In the genomic region with DNA sequence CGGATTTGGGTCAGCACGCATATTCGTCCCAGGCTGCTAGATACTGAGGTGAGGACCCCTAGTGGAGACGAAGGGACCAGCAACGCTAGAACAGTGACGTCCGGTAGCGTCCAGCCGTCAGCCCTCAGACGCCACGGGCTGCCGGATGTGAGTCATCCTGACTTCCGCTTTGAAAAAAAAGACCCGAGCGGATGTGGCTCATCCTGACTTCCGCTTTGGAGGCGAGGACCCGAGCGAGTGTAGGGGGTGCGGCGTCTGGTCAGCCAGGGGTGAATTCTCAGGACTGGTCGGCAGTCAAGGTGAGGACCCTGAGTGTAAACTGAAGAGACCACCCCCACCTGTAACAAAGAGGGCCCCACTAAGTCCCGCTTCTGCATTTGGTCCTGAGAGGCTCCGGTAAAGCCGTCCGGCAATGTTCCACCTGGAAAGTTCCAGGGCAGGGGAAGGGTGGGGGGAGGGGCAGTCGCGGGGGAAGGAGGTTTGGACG, we compare ENCODE assay signal across 22 cellular contexts. TPM values are rescaled to one million over a fixed set of nuclear protein-coding genes. Genes with fewer than 3 reads are reported as not detected.
DNase-seq lines count a peak whose midpoint lies in the region; ATAC-seq and TF ChIP-seq lines count a peak whose summit lies in the region.
"Had no signal": no experiment of that assay in that cellular context is flagged by ENCODE, and none has a peak within 500 bp of the region (broad histone marks: within the 10 kb centered on the region; RNA-seq: fewer than 3 reads in every experiment).

Gene MAGEB2, plus strand, starts transcription at position 207 of the 487 bp plus-strand sequence. CDS start 3,018 bp downstream, outside the sequence.

- peak; percentile 68 for ATAC-seq in WTC11
- no peak for ATAC-seq in HG03159 (IDR thresholded peaks at IDR 0.05; ENCODE audit: unreplicated experiment)
- ATAC-seq in GM19023 (IDR thresholded peaks at IDR 0.05; ENCODE audit: unreplicated experiment), result no peak
- ATAC-seq: activated CD4-positive, CD25-positive, alpha-beta regulatory T cell treated with anti-CD3 and anti-CD28 coated beads, Interleukin-2, amount 50 U/mL, for 24 hours; activated CD8-positive, alpha-beta T cell treated with anti-CD3 and anti-CD28 coated beads, Interleukin-2, amount 10 ng/mL, durations not matched to agents 7 days and 5 days; activated naive CD4-positive, alpha-beta T cell treated with anti-CD3 and anti-CD28 coated beads, Interleukin-2, amount 50 U/mL, for 72 hours had no signal

- H3K27me3 ChIP-seq in H7 (ENCODE audit: control insufficient read depth, insufficient read depth, low read length), result no peaks in the 10 kb centered on the region; the same call in 1 of the 2 replicates
- H3K27me3 ChIP-seq: MG63, suprapubic skin had no signal

- DNase-seq in DMS53 (lab: John Stamatoyannopoulos, UW), result peak; percentile 93
- peak; percentile 42 for DNase-seq in H7
- peak; percentile 76 for DNase-seq in NCI-H460 (ENCODE audit: extremely low read depth, low read depth)
- DNase-seq in WTC11 (ENCODE audit: low spot score), result peak; percentile 29
- no peak for DNase-seq in CD1c-positive myeloid dendritic cell (ENCODE audit: extremely low spot score)
- DNase-seq in islet precursor cell, result no peak
- DNase-seq: activated CD8-positive, alpha-beta T cell treated with anti-CD3 and anti-CD28 coated beads, Interleukin-2, amount 10 ng/mL, durations not matched to agents 7 days and 5 days; DMS79 treated with DMSO at 0.1 percent for 48 hours; MG63; NCI-H187 treated with DMSO at 0.1 percent for 48 hours; NCI-H446 treated with DMSO at 0.1 percent for 48 hours; nucleus accumbens; OCI-M1 had no signal

- H3K36me3 ChIP-seq in H7 (replicated peaks; ENCODE audit: control insufficient read depth, insufficient read depth, low read length), result no peaks in the 10 kb centered on the region
- H3K36me3 ChIP-seq: MG63, suprapubic skin had no signal

- H3K9me3 Mint-ChIP-seq in WTC11, result no peaks in the 10 kb centered on the region
- H3K9me3 Mint-ChIP-seq: activated naive CD4-positive, alpha-beta T cell treated with anti-CD3 and anti-CD28 coated beads, Interleukin-2, amount 50 U/mL, for 72 hours; T-helper 2 cell treated with Interferon-gamma antibody and Interleukin-4, amounts not matched to agents 5 μg/mL and 100 μg/mL, for 36 hours had no signal

- POLR2A ChIA-PET in WTC11 (lab: Charles Lee), result no interaction called here

- H3K27me3 Mint-ChIP-seq in WTC11 (ENCODE audit: low read depth), result peaks cover 26% of the 10 kb centered on the region

- 0 out of 2 replicates have a peak, but pooled peaks cover 2% of the 10 kb centered on the region for H3K36me3 Mint-ChIP-seq in WTC11
- H3K36me3 Mint-ChIP-seq: activated naive CD4-positive, alpha-beta T cell treated with anti-CD3 and anti-CD28 coated beads, Interleukin-2, amount 50 U/mL, for 72 hours; CD14-positive monocyte; immature natural killer cell had no signal

- H3K4me3 Mint-ChIP-seq in WTC11, result no peak within 1 kb of the TSS
- H3K4me3 Mint-ChIP-seq: activated CD8-positive, alpha-beta T cell treated with anti-CD3 and anti-CD28 coated beads, Interleukin-2, amount 10 ng/mL, durations not matched to agents 7 days and 5 days; CD14-positive monocyte; T-helper 2 cell treated with Interferon-gamma antibody and Interleukin-4, amounts not matched to agents 5 μg/mL and 100 μg/mL, for 36 hours had no signal

- CTCF ChIA-PET in WTC11 (lab: Charles Lee), result no interaction called here

- peaks cover 16% of the 10 kb centered on the region for H3K4me1 Mint-ChIP-seq in WTC11
- H3K4me1 Mint-ChIP-seq: CD14-positive monocyte, immature natural killer cell had no signal

- TF ChIP-seq CTCF in WTC11 (IDR thresholded peaks at IDR 0.05), result no peak

- no peak within 1 kb of the TSS for H3K4me3 ChIP-seq in H7 (ENCODE audit: insufficient read depth, low read depth, low read length)
- H3K4me3 ChIP-seq: MG63, suprapubic skin had no signal

- H3K27ac Mint-ChIP-seq in WTC11, result no peak within 1 kb of the TSS
- H3K27ac Mint-ChIP-seq: activated CD8-positive, alpha-beta T cell treated with anti-CD3 and anti-CD28 coated beads, Interleukin-2, amount 10 ng/mL, durations not matched to agents 7 days and 5 days; immature natural killer cell; T-helper 2 cell treated with Interferon-gamma antibody and Interleukin-4, amounts not matched to agents 5 μg/mL and 100 μg/mL, for 36 hours had no signal

TF ChIP-seq in WTC11, 78 proteins besides CTCF, POLR2A, EP300 and RAD21 (continues in another document):
- TF ChIP-seq ZNF263 (CRISPR knock-in tag; IDR thresholded peaks at IDR 0.05; ENCODE audit: low read depth), result no peak
- TF ChIP-seq SOX15 (CRISPR knock-in tag; IDR thresholded peaks at IDR 0.05), result no peak
- no peak for TF ChIP-seq PRRX2 (CRISPR knock-in tag; IDR thresholded peaks at IDR 0.05)
- no peak for TF ChIP-seq ZNF396 (CRISPR knock-in tag; IDR thresholded peaks at IDR 0.05; ENCODE audit: borderline replicate concordance)
- no peak for TF ChIP-seq EMX1 (CRISPR knock-in tag; IDR thresholded peaks at IDR 0.05)
- TF ChIP-seq, protein P1, sequence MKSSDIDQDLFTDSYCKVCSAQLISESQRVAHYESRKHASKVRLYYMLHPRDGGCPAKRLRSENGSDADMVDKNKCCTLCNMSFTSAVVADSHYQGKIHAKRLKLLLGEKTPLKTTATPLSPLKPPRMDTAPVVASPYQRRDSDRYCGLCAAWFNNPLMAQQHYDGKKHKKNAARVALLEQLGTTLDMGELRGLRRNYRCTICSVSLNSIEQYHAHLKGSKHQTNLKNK (CRISPR knock-in tag; IDR thresholded peaks at IDR 0.05), result no peak
- no peak for TF ChIP-seq USF1 (CRISPR knock-in tag; IDR thresholded peaks at IDR 0.05)
- TF ChIP-seq TEAD4 (CRISPR knock-in tag; IDR thresholded peaks at IDR 0.05), result no peak
- no peak for TF ChIP-seq ATF1 (CRISPR knock-in tag; IDR thresholded peaks at IDR 0.05)
- TF ChIP-seq, protein P2, sequence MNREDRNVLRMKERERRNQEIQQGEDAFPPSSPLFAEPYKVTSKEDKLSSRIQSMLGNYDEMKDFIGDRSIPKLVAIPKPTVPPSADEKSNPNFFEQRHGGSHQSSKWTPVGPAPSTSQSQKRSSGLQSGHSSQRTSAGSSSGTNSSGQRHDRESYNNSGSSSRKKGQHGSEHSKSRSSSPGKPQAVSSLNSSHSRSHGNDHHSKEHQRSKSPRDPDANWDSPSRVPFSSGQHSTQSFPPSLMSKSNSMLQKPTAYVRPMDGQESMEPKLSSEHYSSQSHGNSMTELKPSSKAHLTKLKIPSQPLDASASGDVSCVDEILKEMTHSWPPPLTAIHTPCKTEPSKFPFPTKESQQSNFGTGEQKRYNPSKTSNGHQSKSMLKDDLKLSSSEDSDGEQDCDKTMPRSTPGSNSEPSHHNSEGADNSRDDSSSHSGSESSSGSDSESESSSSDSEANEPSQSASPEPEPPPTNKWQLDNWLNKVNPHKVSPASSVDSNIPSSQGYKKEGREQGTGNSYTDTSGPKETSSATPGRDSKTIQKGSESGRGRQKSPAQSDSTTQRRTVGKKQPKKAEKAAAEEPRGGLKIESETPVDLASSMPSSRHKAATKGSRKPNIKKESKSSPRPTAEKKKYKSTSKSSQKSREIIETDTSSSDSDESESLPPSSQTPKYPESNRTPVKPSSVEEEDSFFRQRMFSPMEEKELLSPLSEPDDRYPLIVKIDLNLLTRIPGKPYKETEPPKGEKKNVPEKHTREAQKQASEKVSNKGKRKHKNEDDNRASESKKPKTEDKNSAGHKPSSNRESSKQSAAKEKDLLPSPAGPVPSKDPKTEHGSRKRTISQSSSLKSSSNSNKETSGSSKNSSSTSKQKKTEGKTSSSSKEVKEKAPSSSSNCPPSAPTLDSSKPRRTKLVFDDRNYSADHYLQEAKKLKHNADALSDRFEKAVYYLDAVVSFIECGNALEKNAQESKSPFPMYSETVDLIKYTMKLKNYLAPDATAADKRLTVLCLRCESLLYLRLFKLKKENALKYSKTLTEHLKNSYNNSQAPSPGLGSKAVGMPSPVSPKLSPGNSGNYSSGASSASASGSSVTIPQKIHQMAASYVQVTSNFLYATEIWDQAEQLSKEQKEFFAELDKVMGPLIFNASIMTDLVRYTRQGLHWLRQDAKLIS (CRISPR knock-in tag; IDR thresholded peaks at IDR 0.05; ENCODE audit: borderline replicate concordance), result no peak
- no peak for TF ChIP-seq NR3C1 (CRISPR knock-in tag; conservative IDR thresholded peaks at IDR 0.05; ENCODE audit: low read depth)
- no peak for TF ChIP-seq KAT7 (CRISPR knock-in tag; IDR thresholded peaks at IDR 0.05; ENCODE audit: borderline replicate concordance)
- no peak for TF ChIP-seq TCF7 (CRISPR knock-in tag; IDR thresholded peaks at IDR 0.05; ENCODE audit: low read depth)
- no peak for TF ChIP-seq NR2C2 (CRISPR knock-in tag; IDR thresholded peaks at IDR 0.05)
- TF ChIP-seq, protein P3, sequence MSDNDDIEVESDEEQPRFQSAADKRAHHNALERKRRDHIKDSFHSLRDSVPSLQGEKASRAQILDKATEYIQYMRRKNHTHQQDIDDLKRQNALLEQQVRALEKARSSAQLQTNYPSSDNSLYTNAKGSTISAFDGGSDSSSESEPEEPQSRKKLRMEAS (CRISPR knock-in tag; IDR thresholded peaks at IDR 0.05), result no peak
- TF ChIP-seq, protein P4, sequence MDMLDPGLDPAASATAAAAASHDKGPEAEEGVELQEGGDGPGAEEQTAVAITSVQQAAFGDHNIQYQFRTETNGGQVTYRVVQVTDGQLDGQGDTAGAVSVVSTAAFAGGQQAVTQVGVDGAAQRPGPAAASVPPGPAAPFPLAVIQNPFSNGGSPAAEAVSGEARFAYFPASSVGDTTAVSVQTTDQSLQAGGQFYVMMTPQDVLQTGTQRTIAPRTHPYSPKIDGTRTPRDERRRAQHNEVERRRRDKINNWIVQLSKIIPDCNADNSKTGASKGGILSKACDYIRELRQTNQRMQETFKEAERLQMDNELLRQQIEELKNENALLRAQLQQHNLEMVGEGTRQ (CRISPR knock-in tag; IDR thresholded peaks at IDR 0.05), result no peak

RNA-seq across cellular contexts. Expression of gene MAGEB2, which starts in this region (rescaled TPM):
- total RNA-seq in H7 (2014; rRNA removed; shearing (Covaris generic)), result 0.35 and 1.0 TPM in 2 replicates
- 60.3 and 66.4 TPM in 2 replicates for total RNA-seq in NCI-H460 (2014; rRNA removed; shearing (Covaris generic))
- polyA plus RNA-seq in NCI-H460 (2014; cell fraction: nucleus; rRNA removed), result 48.9 and 55.8 TPM in 2 replicates
- total RNA-seq in WTC11 (2021), result 0.21 to 0.35 TPM (median 0.23 TPM) in 3 replicates
- total RNA-seq: activated CD8-positive, alpha-beta T cell treated with anti-CD3 and anti-CD28 coated beads, Interleukin-2, amount 10 ng/mL, durations not matched to agents 7 days and 5 days; activated naive CD4-positive, alpha-beta T cell treated with anti-CD3 and anti-CD28 coated beads, Interleukin-2, amount 50 U/mL, for 72 hours; lower leg skin; suprapubic skin had no signal
- polyA plus RNA-seq: CD14-positive monocyte, immature natural killer cell had no signal

Comparison
In these comparisons a context has a peak if more than half of its experiments do, and no peak if none do; other contexts are left out.
1. RNA of gene MAGEB2 (total RNA-seq): 60.3 to 66.4 TPM in NCI-H460; 0.21 to 0.35 TPM in WTC11 and 0.35 to 1.0 TPM in H7; every median in the first group is over 10 times any median in the second.
2. Peak in DNase-seq and ATAC-seq in WTC11; RNA of the gene not detected or under 1 TPM.
3. DNase-seq: peak in DMS53 (single experiment), H7 (single experiment) and NCI-H460 (single experiment); none in CD1c-positive myeloid dendritic cell (single experiment) and islet precursor cell (single experiment).